Comparison of ENCODE assay signal across 25 cellular contexts in genomic region chr6:3315841-3316240, GRCh38. TPM values are rescaled to one million over a fixed set of nuclear protein-coding genes. Genes with fewer than 3 reads are reported as not detected.
A peak's percentile ranks its signal among the peaks of the same experiment; 100 is the strongest.
DNase-seq lines count a peak whose midpoint lies in the region; ATAC-seq and TF ChIP-seq lines count a peak whose summit lies in the region.
"Had no signal": no experiment of that assay in that cellular context is flagged by ENCODE, and none has a peak within 500 bp of the region (broad histone marks: within the 10 kb centered on the region; RNA-seq: fewer than 3 reads in every experiment).

No MANE protein-coding gene starts in this region.

- no peaks in the 10 kb centered on the region for H3K36me3 Mint-ChIP-seq in endodermal cell (ENCODE audit: low read depth)
- H3K36me3 Mint-ChIP-seq: CD14-positive monocyte; CD8-positive, alpha-beta memory T cell had no signal

- no peaks in the 10 kb centered on the region for H3K9me3 Mint-ChIP-seq in endodermal cell
- H3K9me3 Mint-ChIP-seq: CD14-positive monocyte; CD8-positive, alpha-beta memory T cell had no signal

- H3K27me3 Mint-ChIP-seq in endodermal cell (ENCODE audit: insufficient read depth): peaks cover 1% of the 10 kb centered on the region

- peaks cover 0 to 1% (median 0%) of the 10 kb centered on the region in 12 donors for H3K4me1 ChIP-seq in heart left ventricle
- peaks cover 4% of the 10 kb centered on the region for H3K4me1 ChIP-seq in endodermal cell (ENCODE audit: control insufficient read depth, insufficient read depth, low read length)
- peaks cover 0 to 5% of the 10 kb centered on the region in 2 donors for H3K4me1 ChIP-seq in thyroid gland

- no peak overlapping the region for H3K9ac ChIP-seq in endodermal cell (ENCODE audit: extremely low read depth, low read length, poor library complexity, severe bottlenecking)

- no peak overlapping the region for H3K4me3 ChIP-seq in heart left ventricle
- no peak overlapping the region for H3K4me3 ChIP-seq in endodermal cell (ENCODE audit: low read length)
- H3K4me3 ChIP-seq in thyroid gland (replicated peaks in 1 of 3): no peak overlapping the region
- H3K4me3 ChIP-seq: GM12878 had no signal

- H3K36me3 ChIP-seq in heart left ventricle (no peaks in the 10 kb centered on the region), endodermal cell (ENCODE audit: control insufficient read depth, insufficient read depth, low read length) (no peaks in the 10 kb centered on the region), thyroid gland (no peaks in the 10 kb centered on the region)

- no peak for TF ChIP-seq CTCF in heart left ventricle (IDR thresholded peaks at IDR 0.05)
- TF ChIP-seq CTCF in endodermal cell (conservative IDR thresholded peaks at IDR 0.05): no peak
- no peak for TF ChIP-seq CTCF in thyroid gland (IDR thresholded peaks at IDR 0.05)

- no peak for TF ChIP-seq POLR2A in heart left ventricle (IDR thresholded peaks at IDR 0.05)
- no peak for TF ChIP-seq POLR2A in thyroid gland (IDR thresholded peaks at IDR 0.05)

- H3K27ac ChIP-seq in heart left ventricle (no peak overlapping the region), endodermal cell (ENCODE audit: low read depth, low read length) (no peak overlapping the region), thyroid gland (no peak overlapping the region)
- H3K27ac ChIP-seq: 22Rv1 had no signal

- H3K27me3 ChIP-seq in heart left ventricle (no peaks in the 10 kb centered on the region), endodermal cell (ENCODE audit: control insufficient read depth, insufficient read depth, low read length, poor library complexity, severe bottlenecking) (no peaks in the 10 kb centered on the region), thyroid gland (no peaks in the 10 kb centered on the region)

- intact Hi-C loops in cardiac septum (cut with DNase I): no loop called here
- intact Hi-C loops in heart left ventricle (cut with DNase I): no loop called here
- intact Hi-C loops in thyroid gland (cut with DNase I): no loop called here

- H3K27ac Mint-ChIP-seq in endodermal cell: no peak overlapping the region
- H3K27ac Mint-ChIP-seq: B cell; CD14-positive monocyte; CD8-positive, alpha-beta memory T cell had no signal

- H3K4me1 Mint-ChIP-seq in endodermal cell: no peaks in the 10 kb centered on the region
- H3K4me1 Mint-ChIP-seq: CD14-positive monocyte had no signal

- H3K9me3 ChIP-seq in heart left ventricle: no peaks in the 10 kb centered on the region
- no peaks in the 10 kb centered on the region for H3K9me3 ChIP-seq in endodermal cell (ENCODE audit: control insufficient read depth, low read length)
- H3K9me3 ChIP-seq in thyroid gland: no peaks in the 10 kb centered on the region

- ATAC-seq in heart left ventricle: no peak
- ATAC-seq in HG03432 (IDR thresholded peaks at IDR 0.05; ENCODE audit: unreplicated experiment): no peak
- ATAC-seq: GM12878, PC-3 had no signal

- DNase-seq in cardiac septum (ENCODE audit: low spot score) (peak; percentile 72), heart left ventricle (no peak), endodermal cell (peak; percentile 38), mesenteric fat pad (ENCODE audit: low spot score) (peak; percentile 39), SHP77 treated with DMSO at 0.1 percent for 48 hours (lab: John Stamatoyannopoulos, UW) (no peak), SIG-M5 treated with dmso at 0.1 percent for 504 hours (lab: John Stamatoyannopoulos, UW; ENCODE audit: unreplicated experiment) (no peak), thyroid gland (no peak)
- DNase-seq: CD8-positive, alpha-beta memory T cell; DMS 273 treated with DMSO at 0.1 percent for 48 hours; DMS79; EL; GDM1; KG1; MM.1S; NCI-H2029; NCI-H446 treated with DMSO at 0.1 percent for 48 hours; NCI-H526; NCI-H82; NK-92 treated with Interleukin-12 subunit alpha and Interleukin-12 subunit beta, amount 100 ng/mL, for 24 hours; PC-3 had no signal

- 67 to 79% (median 77%) methylated on average over 8 of the region's 8 CpGs for WGBS in heart left ventricle, 4 donors
- WGBS in endodermal cell (ENCODE audit: insufficient coverage in 1 of 2, insufficient read length in 1 of 2), 2 experiments: 79 to 89% methylated on average over 8 of the region's 8 CpGs
- 75 to 83% methylated on average over 8 of the region's 8 CpGs for WGBS in thyroid gland, 2 donors

- no peak overlapping the region for H3K4me3 Mint-ChIP-seq in endodermal cell
- H3K4me3 Mint-ChIP-seq: B cell; CD14-positive monocyte; CD8-positive, alpha-beta memory T cell had no signal

RNA-seq across cellular contexts. Expression of gene PSMG4, which starts 57.1 kb away (rescaled TPM):
- total RNA-seq in cardiac septum (8.8 TPM), heart left ventricle (10 to 100 TPM in 4 of 9 donors, 1 to 10 TPM in 5; 6.2 to 12.6 (median 9.7) TPM), endodermal cell (10 to 100 TPM; 16.0 to 21.5 TPM), mesenteric fat pad (18.7 TPM), thyroid gland (10 to 100 TPM; 19.6 to 41.8 (median 34.4) TPM)
- 10 to 100 TPM in 1 of 2 donors, 1 to 10 TPM in 1; 8.7 to 21.7 TPM for polyA plus RNA-seq in heart left ventricle
- 18.5 TPM for polyA plus RNA-seq in endodermal cell (2013, experiment 1 of 2)
- 18.2 TPM for polyA plus RNA-seq in endodermal cell (2013, experiment 2 of 2)

Comparison
In these comparisons a context has a peak if more than half of its experiments do, and no peak if none do; other contexts are left out.
1. DNase-seq: peak in cardiac septum (single experiment), endodermal cell (single experiment) and mesenteric fat pad (single experiment); none in heart left ventricle (0 of 5), SHP77 treated with DMSO at 0.1 percent for 48 hours (single experiment), SIG-M5 treated with dmso at 0.1 percent for 504 hours (single experiment) and thyroid gland (0 of 2).